In the genomic region with DNA sequence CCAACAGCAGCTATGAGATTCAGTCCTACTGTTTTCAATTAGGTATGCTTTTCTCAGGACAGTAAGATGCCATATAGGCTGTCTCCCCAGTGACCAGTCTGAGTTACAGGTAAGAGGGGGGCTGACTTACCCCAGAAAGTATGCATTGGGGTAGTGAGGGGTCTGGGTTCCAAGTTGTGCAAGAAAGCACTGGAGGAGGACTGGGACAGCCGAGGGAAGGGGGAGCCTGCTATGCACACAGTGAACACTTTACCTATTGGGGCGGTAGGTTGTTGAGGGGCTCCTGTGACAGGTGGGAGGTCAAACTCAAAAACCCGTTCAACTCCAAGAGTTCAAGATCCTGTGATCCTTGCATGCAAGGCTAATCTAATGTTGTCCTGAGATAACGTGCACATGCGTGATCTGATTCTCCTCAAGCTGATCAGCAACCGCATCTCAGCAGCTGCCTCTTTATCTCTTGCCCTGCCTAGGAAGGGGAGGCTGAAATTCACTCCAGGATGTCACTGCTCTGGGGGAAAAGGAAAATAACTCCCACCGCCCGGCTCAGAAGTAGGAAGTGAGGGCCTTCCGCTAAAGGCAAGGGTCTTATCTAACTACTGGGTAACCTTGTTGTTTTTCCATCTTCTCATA, we compare ENCODE assay signal across 32 cellular contexts.
"Had no signal": no experiment of that assay in that cellular context is flagged by ENCODE, and none has a peak within 500 bp of the region (broad histone marks: within the 10 kb centered on the region; RNA-seq: fewer than 3 reads in every experiment).

No MANE protein-coding gene starts in this region.

- H3K4me3 ChIP-seq: adrenal gland, MG63, PC-9 had no signal

- H3K27ac ChIP-seq: adrenal gland, PC-9, RWPE1, VCaP had no signal

- H3K4me2 ChIP-seq: PC-9 had no signal

- H3K9me3 ChIP-seq: adrenal gland, MG63 had no signal

- H3K27me3 ChIP-seq: adrenal gland, MG63 had no signal

- H3K36me3 ChIP-seq: adrenal gland, MG63 had no signal

- ATAC-seq: activated T-cell treated with anti-CD3 and anti-CD28 coated beads, Interleukin-2, amount 50 U/mL, for 4 hours; Right ventricle myocardium inferior; SK-N-SH treated with all-trans-retinoic acid at 6 μM for 48 hours had no signal

- H2AFZ ChIP-seq: PC-9 had no signal

- DNase-seq: activated B cell treated with CpG ODN at 0.5 μM for 24 hours; activated CD4-positive, alpha-beta T cell treated with anti-CD3 and anti-CD28 coated beads for 4 hours; activated CD4-positive, alpha-beta T cell treated with anti-CD3 and anti-CD28 coated beads, Interleukin-2, amount 50 U/mL, for 1 hour; activated CD4-positive, CD25-positive, alpha-beta regulatory T cell treated with anti-CD3 and anti-CD28 coated beads, Interleukin-2, amount 50 U/mL, for 72 hours; activated CD8-positive, alpha-beta memory T cell treated with anti-CD3 and anti-CD28 coated beads, Interleukin-2, amount 50 U/mL, for 4 hours; activated gamma-delta T cell treated with Interleukin-2 at 50 U/mL for 16 hours; activated naive CD4-positive, alpha-beta T cell treated with anti-CD3 and anti-CD28 coated beads for 36 hours; activated T-cell treated with anti-CD3 and anti-CD28 coated beads for 4 hours; activated T-cell treated with anti-CD3 and anti-CD28 coated beads, Interleukin-2, amount 50 U/mL, for 4 hours; adrenal gland; caudate nucleus; cerebellar nuclear complex; Kasumi-1; KG1; MG63; NCI-H1048; NCI-H1105 treated with DMSO at 0.1 percent for 48 hours; NCI-H1436 treated with DMSO at 0.1 percent for 48 hours; NCI-H1694 treated with DMSO at 0.1 percent for 48 hours; NCI-H2029; NCI-H345; NCI-H524 treated with DMSO at 0.1 percent for 48 hours; PC-9; SIG-M5; SW 1271; T-helper 1 cell; T-helper 2 cell; T-helper 9 cell had no signal
